In the genomic region with DNA sequence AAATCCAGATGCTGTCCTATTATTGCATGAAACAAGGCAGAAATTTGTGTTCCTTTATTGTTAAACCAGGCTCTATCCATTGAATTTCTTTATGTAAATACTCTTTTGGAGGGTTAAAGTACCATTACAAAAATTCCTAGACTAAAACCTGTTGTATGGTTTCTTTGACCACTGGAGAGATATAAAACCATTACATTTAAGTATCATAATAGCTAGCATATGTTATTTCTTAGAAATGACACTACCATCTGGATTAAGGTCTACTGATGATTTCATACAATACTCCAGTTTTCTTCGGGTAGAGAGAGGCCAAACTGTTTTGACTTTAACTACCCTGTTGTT, we compare ENCODE assay signal across 1 cellular context.
TF ChIP-seq lines count a peak whose summit lies in the region.

No MANE protein-coding gene starts in this region.

TF ChIP-seq in SK-N-SH, 30 proteins besides CTCF, POLR2A, EP300 and RAD21 (continued from another document):
- TF ChIP-seq IRF3 (IDR thresholded peaks at IDR 0.05; ENCODE audit: low read depth, low read length) (no peak), RCOR1 (IDR thresholded peaks at IDR 0.05; ENCODE audit: low read length) (no peak), JUND (IDR thresholded peaks at IDR 0.05) (no peak), YY1 (IDR thresholded peaks at IDR 0.05; ENCODE audit: low read depth) (no peak), EZH2phosphoT487 (IDR thresholded peaks at IDR 0.05; ENCODE audit: borderline replicate concordance, low read depth) (no peak), ZBTB33 (IDR thresholded peaks at IDR 0.05; ENCODE audit: borderline replicate concordance, low read depth) (no peak), FOSL2 (IDR thresholded peaks at IDR 0.05; ENCODE audit: borderline replicate concordance, low read depth) (no peak), GABPA (IDR thresholded peaks at IDR 0.05; ENCODE audit: low read depth) (no peak), RXRA (IDR thresholded peaks at IDR 0.05; ENCODE audit: borderline replicate concordance, low read depth) (no peak), REST (IDR thresholded peaks at IDR 0.05; ENCODE audit: low read depth, low read length) (no peak)
- TF ChIP-seq, protein P1, sequence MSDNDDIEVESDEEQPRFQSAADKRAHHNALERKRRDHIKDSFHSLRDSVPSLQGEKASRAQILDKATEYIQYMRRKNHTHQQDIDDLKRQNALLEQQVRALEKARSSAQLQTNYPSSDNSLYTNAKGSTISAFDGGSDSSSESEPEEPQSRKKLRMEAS (IDR thresholded peaks at IDR 0.05; ENCODE audit: low read depth) = no peak
